11 cellular contexts compared by ENCODE assay signal in genomic region chr1:248404024-248404423, GRCh38.
DNase-seq lines count a peak whose midpoint lies in the region; ATAC-seq, FAIRE-seq and TF ChIP-seq lines count a peak whose summit lies in the region.
"Had no signal": no experiment of that assay in that cellular context is flagged by ENCODE, and none has a peak within 500 bp of the region (broad histone marks: within the 10 kb centered on the region; RNA-seq: fewer than 3 reads in every experiment).

No MANE protein-coding gene starts in this region.

- H3K4me1 ChIP-seq in OCI-LY3 (ENCODE audit: low read length), result no peaks in the 10 kb centered on the region
- H3K4me1 ChIP-seq: Peyer's patch had no signal

- no peaks in the 10 kb centered on the region for H3K36me3 ChIP-seq in OCI-LY3 (replicated peaks; ENCODE audit: low read depth, low read length)
- H3K36me3 ChIP-seq: Peyer's patch had no signal

- TF ChIP-seq POLR2A in erythroblast (IDR thresholded peaks at IDR 0.05; ENCODE audit: low read length), result no peak

- peaks cover 7% of the 10 kb centered on the region; the same call in 1 of the 2 replicates for H3K27me3 ChIP-seq in OCI-LY3 (ENCODE audit: low read depth, low read length)
- H3K27me3 ChIP-seq: Peyer's patch had no signal

- H3K4me2 ChIP-seq in OCI-LY3 (ENCODE audit: low read length), result no peak overlapping the region

- no peak overlapping the region for H3K27ac ChIP-seq in OCI-LY3 (ENCODE audit: low read length)
- H3K27ac ChIP-seq: coronary artery, Peyer's patch had no signal

- no peak overlapping the region for H2AFZ ChIP-seq in OCI-LY3 (ENCODE audit: low read depth, low read length)

- ATAC-seq in GM18909 (IDR thresholded peaks at IDR 0.05; ENCODE audit: poor library complexity, unreplicated experiment) (peak; percentile 45), HG03039 (IDR thresholded peaks at IDR 0.05; ENCODE audit: unreplicated experiment) (no peak), HG02623 (IDR thresholded peaks at IDR 0.05; ENCODE audit: unreplicated experiment) (no peak)
- ATAC-seq: activated CD8-positive, alpha-beta memory T cell treated with anti-CD3 and anti-CD28 coated beads, Interleukin-2, amount 10 ng/mL, durations not matched to agents 7 days and 5 days had no signal

- no peaks in the 10 kb centered on the region for H4K20me1 ChIP-seq in OCI-LY3 (ENCODE audit: insufficient read depth, low read length)

- peak; percentile 99 for FAIRE-seq in D721Med (lab: Jason Lieb, UNC)

- TF ChIP-seq CTCF in D721Med (IDR thresholded peaks at IDR 0.05; ENCODE audit: insufficient read depth, missing control alignments), result no peak
- TF ChIP-seq CTCF in OCI-LY3 (IDR thresholded peaks at IDR 0.05; ENCODE audit: low read depth, low read length), result peak; percentile 58

- DNase-seq in D721Med (ENCODE audit: insufficient read length, low spot score) (no peak), erythroblast (lab: John Stamatoyannopoulos, UW) (peak; percentile 7 to 19), KG1 (lab: John Stamatoyannopoulos, UW) (no peak)
- no peak for DNase-seq in stimulated activated CD4-positive, alpha-beta T cell treated with anti-CD3 and anti-CD28 coated beads, Interleukin-4, amount 100 ng/mL, for 24 hours
- DNase-seq: activated CD8-positive, alpha-beta memory T cell treated with anti-CD3 and anti-CD28 coated beads, Interleukin-2, amount 10 ng/mL, durations not matched to agents 7 days and 5 days; Peyer's patch had no signal

- H3K9me3 ChIP-seq in OCI-LY3 (ENCODE audit: insufficient read depth, low read length), result 0 out of 2 replicates have a peak, but pooled peaks cover 2% of the 10 kb centered on the region
- H3K9me3 ChIP-seq: Peyer's patch had no signal

- H3K4me3 ChIP-seq in OCI-LY3 (ENCODE audit: low read length), result no peak overlapping the region
- H3K4me3 ChIP-seq: coronary artery, Peyer's patch had no signal

- no peaks in the 10 kb centered on the region for H3K79me2 ChIP-seq in OCI-LY3 (ENCODE audit: low read length)

- no peak overlapping the region for H3K9ac ChIP-seq in OCI-LY3 (ENCODE audit: low read length)

Comparison
In these comparisons a context has a peak if more than half of its experiments do, and no peak if none do; other contexts are left out.
1. DNase-seq: peak in erythroblast (2 of 2); none in D721Med (single experiment), KG1 (single experiment) and stimulated activated CD4-positive, alpha-beta T cell treated with anti-CD3 and anti-CD28 coated beads, Interleukin-4, amount 100 ng/mL, for 24 hours (single experiment).